ENCODE assay signal across 8 cellular contexts in genomic region chr2:191566347-191566746, GRCh38.
DNase-seq lines count a peak whose midpoint lies in the region; ATAC-seq and TF ChIP-seq lines count a peak whose summit lies in the region.

No MANE protein-coding gene starts in this region.

- H3K9me2 ChIP-seq in OCI-LY7 (ENCODE audit: insufficient read depth, low read length): no peaks in the 10 kb centered on the region

- no peak for TF ChIP-seq POLR2A in tibial nerve (IDR thresholded peaks at IDR 0.05)

- peaks cover 4% of the 10 kb centered on the region for H3K36me3 Mint-ChIP-seq in Caco-2 (ENCODE audit: insufficient read depth, unreplicated experiment)

- H4K20me1 ChIP-seq in OCI-LY7 (ENCODE audit: insufficient read depth, low read length): no peaks in the 10 kb centered on the region; the same call in 1 of the 2 replicates
- H4K20me1 ChIP-seq in fibroblast of lung (ENCODE audit: control insufficient read depth, extremely low read depth, insufficient read depth, low read length): no peaks in the 10 kb centered on the region

- peak; percentile 60 for ATAC-seq in GM19452 (IDR thresholded peaks at IDR 0.05; ENCODE audit: unreplicated experiment)

- peaks cover 47% of the 10 kb centered on the region for H3K4me1 Mint-ChIP-seq in Caco-2 (ENCODE audit: low read depth, unreplicated experiment)

- peak overlapping the region; percentile 72 for H3K4me3 Mint-ChIP-seq in Caco-2 (ENCODE audit: unreplicated experiment)

- TF ChIP-seq CTCF in Caco-2 (IDR thresholded peaks at IDR 0.05; ENCODE audit: insufficient read depth in 1 of 2, low read depth in 1 of 2, low read length in 1 of 2, severe bottlenecking in 1 of 2, unreplicated experiment in 1 of 2) (peak; percentile 76 to 86), OCI-LY7 (conservative IDR thresholded peaks at IDR 0.05; ENCODE audit: low read length) (peak; percentile 86), fibroblast of lung (conservative IDR thresholded peaks at IDR 0.05 in 1 of 2, IDR thresholded peaks at IDR 0.05 in 1 of 2; ENCODE audit: low read depth in 1 of 2, low read length in 2 of 2) (peak; percentile 80 to 85), tibial nerve (IDR thresholded peaks at IDR 0.05) (peak; percentile 38 to 66 (median 56))

- H3K27ac ChIP-seq in OCI-LY7 (ENCODE audit: low read depth, low read length, poor library complexity, severe bottlenecking): no peak overlapping the region
- H3K27ac ChIP-seq in fibroblast of lung (ENCODE audit: insufficient read depth, low read length): no peak overlapping the region
- no peak overlapping the region for H3K27ac ChIP-seq in tibial nerve

- BruUV-seq in Caco-2 (replicated peaks; lab: Mats Ljungman, UMichigan) (no TSS peak), OCI-LY7 (replicated peaks; lab: Mats Ljungman, UMichigan) (no TSS peak)

- H3K9me3 Mint-ChIP-seq in Caco-2 (ENCODE audit: unreplicated experiment): no peaks in the 10 kb centered on the region

- WGBS in tibial nerve, 2 donors: 63 to 64% methylated on average over 8 of the region's 8 CpGs

- CTCF ChIA-PET in Caco-2 (lab: Charles Lee): interaction anchor here (0.6 to 2.5 kb wide), 22 partner anchors 12 to 596 kb away, joined by 3 to 22 read pairs (median 5); partner anchors contain the start of gene NABP1
- CTCF ChIA-PET in OCI-LY7 (lab: Charles Lee; ENCODE audit: unreplicated experiment): no interaction called here

- no peaks in the 10 kb centered on the region for H3K27me3 Mint-ChIP-seq in Caco-2 (ENCODE audit: insufficient read depth, unreplicated experiment)

- H3K36me3 ChIP-seq in Caco-2 (ENCODE audit: control insufficient read depth, insufficient read depth, low read length): no peaks in the 10 kb centered on the region
- H3K36me3 ChIP-seq in OCI-LY7 (ENCODE audit: insufficient read depth, low read length): no peaks in the 10 kb centered on the region
- no peaks in the 10 kb centered on the region for H3K36me3 ChIP-seq in fibroblast of lung (ENCODE audit: control insufficient read depth, insufficient read depth, low read length)
- no peaks in the 10 kb centered on the region for H3K36me3 ChIP-seq in tibial nerve

- TF ChIP-seq EP300 in tibial nerve (IDR thresholded peaks at IDR 0.05): no peak

- no peak overlapping the region for H3K9ac ChIP-seq in fibroblast of lung (ENCODE audit: insufficient read depth, low read length)

- H3K9me3 ChIP-seq in Caco-2: no peaks in the 10 kb centered on the region
- no peaks in the 10 kb centered on the region for H3K9me3 ChIP-seq in OCI-LY7 (ENCODE audit: low read length)
- H3K9me3 ChIP-seq in fibroblast of lung (ENCODE audit: control insufficient read depth, insufficient read depth, low read depth, low read length): no peaks in the 10 kb centered on the region
- no peaks in the 10 kb centered on the region for H3K9me3 ChIP-seq in tibial nerve

- H3K4me2 ChIP-seq in OCI-LY7 (ENCODE audit: low read length) (no peak overlapping the region), fibroblast of lung (ENCODE audit: extremely low read depth, insufficient read depth, low read length) (no peak overlapping the region)

- H3K27me3 ChIP-seq in Caco-2 (replicated peaks; ENCODE audit: control insufficient read depth, insufficient read depth, low read length) (no peaks in the 10 kb centered on the region), fibroblast of lung (ENCODE audit: control insufficient read depth, insufficient read depth, low read length) (no peaks in the 10 kb centered on the region), tibial nerve (no peaks in the 10 kb centered on the region)

- H2AFZ ChIP-seq in OCI-LY7 (ENCODE audit: low read length): no peak overlapping the region
- no peak overlapping the region for H2AFZ ChIP-seq in fibroblast of lung (ENCODE audit: low read length)

- H3K4me3 ChIP-seq in Caco-2 (ENCODE audit: low read depth, low read length): no peak overlapping the region
- H3K4me3 ChIP-seq in OCI-LY7 (ENCODE audit: low read depth, low read length, poor library complexity, severe bottlenecking): no peak overlapping the region
- no peak overlapping the region for H3K4me3 ChIP-seq in fibroblast of lung (replicated peaks in 1 of 4; ENCODE audit: control extremely low read depth in 1 of 4, insufficient read depth in 1 of 4, low read depth in 3 of 4, low read length in 4 of 4)
- no peak overlapping the region for H3K4me3 ChIP-seq in tibial nerve

- intact Hi-C loops in Caco-2 (cut with micrococcal nuclease; ENCODE audit: unreplicated experiment): loop anchor here (1.0 to 5.0 kb wide), 7 partner anchors 16 to 301 kb away; partner anchors contain the start of gene NABP1
- intact Hi-C loops in OCI-LY7 (cut with micrococcal nuclease; ENCODE audit: unreplicated experiment): loop anchor here (1.0 kb wide), 1 partner anchor 125 kb away; no protein-coding TSS in a partner anchor

- POLR2A ChIA-PET in Caco-2 (lab: Charles Lee) (interaction anchor here (1.0 to 2.5 kb wide), 6 partner anchors 71 to 125 kb away, joined by 3 to 33 read pairs (median 10); partner anchors contain the start of gene NABP1), OCI-LY7 (lab: Charles Lee) (interaction anchor here (0.5 to 1.5 kb wide), 3 partner anchors 131 to 735 kb away, joined by 3 read pairs; no protein-coding TSS in a partner anchor)

- no peaks in the 10 kb centered on the region for H3K79me2 ChIP-seq in OCI-LY7 (ENCODE audit: insufficient read depth, low read depth, low read length)
- H3K79me2 ChIP-seq in fibroblast of lung (ENCODE audit: control insufficient read depth, insufficient read depth, low read length): no peaks in the 10 kb centered on the region

- H3K4me1 ChIP-seq in Caco-2: peaks cover 59% of the 10 kb centered on the region
- no peaks in the 10 kb centered on the region for H3K4me1 ChIP-seq in OCI-LY7 (ENCODE audit: insufficient read depth, low read length, poor library complexity, severe bottlenecking)
- no peaks in the 10 kb centered on the region for H3K4me1 ChIP-seq in fibroblast of lung (ENCODE audit: control insufficient read depth, extremely low read depth, insufficient read depth, low read length)
- peaks cover 0 to 6% (median under 1%) of the 10 kb centered on the region in 4 donors for H3K4me1 ChIP-seq in tibial nerve

- DNase-seq in Caco-2 (peak; percentile 89 to 90), HK-2 (ENCODE audit: unreplicated experiment) (peak; percentile 72), OCI-LY7 (ENCODE audit: low spot score) (peak; percentile 67), activated T-cell treated with anti-CD3 and anti-CD28 coated beads for 4 hours (peak; percentile 61), fibroblast of lung (ENCODE audit: low read depth in 2 of 2) (peak; percentile 44 to 67), nucleus accumbens (lab: John Stamatoyannopoulos, UW) (peak in 38 of 56 donors; percentile 0 to 70 (median 10)), tibial nerve (ENCODE audit: low spot score in 2 of 2) (peak; percentile 37 to 79)

- H3K27ac Mint-ChIP-seq in Caco-2 (ENCODE audit: unreplicated experiment): peak overlapping the region; percentile 92

Comparison
In these comparisons a context has a peak if more than half of its experiments do, and no peak if none do; other contexts are left out.
1. DNase-seq: peak in every context shown above with its lines; median percentile 90 in Caco-2; 72 in HK-2; 67 in OCI-LY7; 61 in activated T-cell treated with anti-CD3 and anti-CD28 coated beads for 4 hours; 58 in tibial nerve; 56 in fibroblast of lung; 10 in nucleus accumbens.